30 cellular contexts compared by ENCODE assay signal in the genomic region with DNA sequence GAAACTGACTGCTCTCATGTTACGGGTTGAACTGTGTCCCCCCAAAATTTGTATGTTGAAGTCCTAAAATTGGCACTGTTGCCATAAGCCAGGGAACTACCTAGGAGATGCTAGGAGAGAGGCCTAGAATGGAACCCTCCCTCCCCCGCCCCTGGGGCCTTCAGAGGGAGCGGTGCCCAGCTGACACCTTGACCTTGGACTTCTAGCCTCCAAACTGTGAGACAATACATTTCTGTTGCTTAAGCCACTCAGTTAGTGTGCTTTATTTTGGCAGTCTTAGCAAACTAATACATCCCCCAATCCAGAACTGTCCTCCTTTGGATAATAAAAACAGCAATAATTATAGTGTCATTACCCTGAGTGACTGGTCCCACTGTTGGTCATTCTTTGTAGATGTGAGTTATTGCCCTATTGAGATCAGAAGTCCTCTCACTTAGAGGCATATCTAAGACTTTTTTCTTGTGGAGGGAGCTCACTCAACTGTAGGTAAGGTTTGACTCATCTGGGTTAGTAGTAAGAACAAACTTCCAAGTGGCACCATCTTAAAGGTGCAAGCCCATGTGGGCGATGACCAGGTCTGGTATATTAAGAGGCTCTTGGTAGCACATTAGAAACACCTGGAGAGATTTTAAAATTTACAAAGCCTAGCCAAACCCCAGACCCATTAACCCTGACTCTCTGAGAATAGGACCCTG.
DNase-seq lines count a peak whose midpoint lies in the region; ATAC-seq, FAIRE-seq and TF ChIP-seq lines count a peak whose summit lies in the region.
"Had no signal": no experiment of that assay in that cellular context is flagged by ENCODE, and none has a peak within 500 bp of the region (broad histone marks: within the 10 kb centered on the region; RNA-seq: fewer than 3 reads in every experiment).

No MANE protein-coding gene starts in this region.

- TF ChIP-seq CTCF in GM10248 (IDR thresholded peaks at IDR 0.05; ENCODE audit: control extremely low read depth, extremely low read depth, low read depth, missing control alignments): no peak
- TF ChIP-seq CTCF in ascending aorta (IDR thresholded peaks at IDR 0.05): no peak

- H3K4me1 Mint-ChIP-seq in activated T-helper 17 cell treated with anti-CD3 and anti-CD28 coated beads, Interleukin-2, amount 50 U/mL, for 72 hours: peaks cover 8% of the 10 kb centered on the region
- H3K4me1 Mint-ChIP-seq: activated CD4-positive, alpha-beta T cell treated with anti-CD3 and anti-CD28 coated beads for 36 hours; naive thymus-derived CD4-positive, alpha-beta T cell had no signal

- no peaks in the 10 kb centered on the region for H3K9me3 ChIP-seq in ascending aorta
- H3K9me3 ChIP-seq: SK-N-SH had no signal

- peaks cover 7% of the 10 kb centered on the region for H3K9me3 Mint-ChIP-seq in activated T-helper 17 cell treated with anti-CD3 and anti-CD28 coated beads, Interleukin-2, amount 50 U/mL, for 72 hours

- no peak overlapping the region for H3K4me3 ChIP-seq in ascending aorta
- H3K4me3 ChIP-seq: stomach, tibial nerve had no signal

- no peaks in the 10 kb centered on the region for H3K36me3 ChIP-seq in ascending aorta
- H3K36me3 ChIP-seq: stomach had no signal

- H3K4me3 Mint-ChIP-seq in activated T-helper 17 cell treated with anti-CD3 and anti-CD28 coated beads, Interleukin-2, amount 50 U/mL, for 72 hours: no peak overlapping the region
- H3K4me3 Mint-ChIP-seq: activated CD4-positive, alpha-beta T cell treated with anti-CD3 and anti-CD28 coated beads for 36 hours; activated naive CD8-positive, alpha-beta T cell treated with anti-CD3 and anti-CD28 coated beads, Interleukin-2, amount 50 U/mL, for 24 hours; CD4-positive, alpha-beta T cell; naive thymus-derived CD4-positive, alpha-beta T cell had no signal

- intact Hi-C loops in ascending aorta (cut with DNase I): no loop called here

- DNase-seq in GM10248 (ENCODE audit: extremely low spot score) (peak; percentile 13), GM19239 (ENCODE audit: insufficient read length, low spot score) (no peak), T-helper 9 cell (no peak), NCI-H2081 (lab: John Stamatoyannopoulos, UW) (no peak), ascending aorta (ENCODE audit: low spot score in 2 of 2) (no peak)
- DNase-seq: activated CD4-positive, alpha-beta T cell treated with anti-CD3 and anti-CD28 coated beads for 36 hours; activated CD8-positive, alpha-beta memory T cell treated with anti-CD3 and anti-CD28 coated beads for 24 hours; activated gamma-delta T cell treated with Interleukin-2 at 50 U/mL for 16 hours; activated naive CD8-positive, alpha-beta T cell treated with anti-CD3 and anti-CD28 coated beads, Interleukin-2, amount 50 U/mL, for 24 hours; activated T-cell treated with anti-CD3 and anti-CD28 coated beads, Interleukin-2, amount 50 U/mL, for 1 hour; AML-193; CD4-positive, alpha-beta T cell; cerebellar nuclear complex; EL; islet precursor cell; Karpas-422; midbrain; naive thymus-derived CD4-positive, alpha-beta T cell; NCI-H146; NCI-H510A; occipital lobe; PC-3; SK-N-SH; stomach had no signal

- POLR2A ChIA-PET in GM10248 (lab: Yijun Ruan, JAX): no interaction called here

- no peaks in the 10 kb centered on the region for H3K27me3 Mint-ChIP-seq in activated T-helper 17 cell treated with anti-CD3 and anti-CD28 coated beads, Interleukin-2, amount 50 U/mL, for 72 hours
- H3K27me3 Mint-ChIP-seq: activated CD4-positive, alpha-beta T cell treated with anti-CD3 and anti-CD28 coated beads for 36 hours; activated naive CD8-positive, alpha-beta T cell treated with anti-CD3 and anti-CD28 coated beads, Interleukin-2, amount 50 U/mL, for 24 hours; CD4-positive, alpha-beta T cell; naive thymus-derived CD4-positive, alpha-beta T cell had no signal

- CTCF ChIA-PET in GM10248 (lab: Yijun Ruan, JAX): interaction anchor here (0.9 to 1.6 kb wide), 2 partner anchors 8 to 11 kb away, joined by 3 to 4 read pairs; no protein-coding TSS in a partner anchor

- H3K27ac Mint-ChIP-seq in activated T-helper 17 cell treated with anti-CD3 and anti-CD28 coated beads, Interleukin-2, amount 50 U/mL, for 72 hours: no peak overlapping the region
- H3K27ac Mint-ChIP-seq: activated CD4-positive, alpha-beta T cell treated with anti-CD3 and anti-CD28 coated beads for 36 hours; activated naive CD8-positive, alpha-beta T cell treated with anti-CD3 and anti-CD28 coated beads, Interleukin-2, amount 50 U/mL, for 24 hours; CD4-positive, alpha-beta T cell; naive thymus-derived CD4-positive, alpha-beta T cell had no signal

- no peak overlapping the region for H3K27ac ChIP-seq in ascending aorta
- H3K27ac ChIP-seq: stomach, tibial nerve had no signal

- ATAC-seq in HG02884 (IDR thresholded peaks at IDR 0.05; ENCODE audit: unreplicated experiment): peak; percentile 35
- peak; percentile 64 for ATAC-seq in activated T-helper 17 cell treated with anti-CD3 and anti-CD28 coated beads, Interleukin-2, amount 50 U/mL, for 72 hours (replicated peaks)
- ATAC-seq in GM19452 (IDR thresholded peaks at IDR 0.05; ENCODE audit: unreplicated experiment): no peak
- ATAC-seq: activated CD4-positive, alpha-beta T cell treated with anti-CD3 and anti-CD28 coated beads for 36 hours; activated naive CD8-positive, alpha-beta T cell treated with anti-CD3 and anti-CD28 coated beads, Interleukin-2, amount 50 U/mL, for 24 hours; naive thymus-derived CD4-positive, alpha-beta T cell; PC-3 had no signal

- peak; percentile 48 for FAIRE-seq in GM19239 (lab: Jason Lieb, UNC)
- FAIRE-seq: A204.1, H54 had no signal

- H3K4me1 ChIP-seq in ascending aorta: no peaks in the 10 kb centered on the region
- H3K4me1 ChIP-seq: stomach, tibial nerve had no signal

- no peaks in the 10 kb centered on the region for H3K27me3 ChIP-seq in ascending aorta
- H3K27me3 ChIP-seq: stomach, tibial nerve had no signal

- H3K36me3 Mint-ChIP-seq in activated T-helper 17 cell treated with anti-CD3 and anti-CD28 coated beads, Interleukin-2, amount 50 U/mL, for 72 hours (ENCODE audit: low read depth): no peaks in the 10 kb centered on the region
